1 cellular context compared by ENCODE assay signal in the genomic region with DNA sequence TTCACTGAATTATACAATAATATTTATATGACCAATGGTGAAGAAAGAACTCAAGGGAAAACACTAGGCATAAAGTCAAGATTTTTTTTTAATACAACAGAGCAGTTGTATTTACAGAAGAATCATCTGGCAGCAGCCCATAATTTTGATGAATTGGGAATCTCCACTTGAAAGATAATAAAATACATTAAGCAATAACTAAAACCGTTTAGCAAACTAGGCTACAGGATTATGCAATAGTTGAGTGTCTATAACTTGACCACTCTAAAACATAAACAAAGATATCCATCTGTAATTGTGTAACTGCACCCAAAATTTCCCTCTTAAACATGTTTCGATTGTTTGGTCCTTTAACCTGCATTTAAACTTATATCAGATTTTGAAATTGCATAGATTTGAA.
TF ChIP-seq lines count a peak whose summit lies in the region.

No MANE protein-coding gene starts in this region.

TF ChIP-seq in HepG2, 621 proteins besides CTCF, POLR2A, EP300 and RAD21 (continued from another document):
- TF ChIP-seq, protein P1, sequence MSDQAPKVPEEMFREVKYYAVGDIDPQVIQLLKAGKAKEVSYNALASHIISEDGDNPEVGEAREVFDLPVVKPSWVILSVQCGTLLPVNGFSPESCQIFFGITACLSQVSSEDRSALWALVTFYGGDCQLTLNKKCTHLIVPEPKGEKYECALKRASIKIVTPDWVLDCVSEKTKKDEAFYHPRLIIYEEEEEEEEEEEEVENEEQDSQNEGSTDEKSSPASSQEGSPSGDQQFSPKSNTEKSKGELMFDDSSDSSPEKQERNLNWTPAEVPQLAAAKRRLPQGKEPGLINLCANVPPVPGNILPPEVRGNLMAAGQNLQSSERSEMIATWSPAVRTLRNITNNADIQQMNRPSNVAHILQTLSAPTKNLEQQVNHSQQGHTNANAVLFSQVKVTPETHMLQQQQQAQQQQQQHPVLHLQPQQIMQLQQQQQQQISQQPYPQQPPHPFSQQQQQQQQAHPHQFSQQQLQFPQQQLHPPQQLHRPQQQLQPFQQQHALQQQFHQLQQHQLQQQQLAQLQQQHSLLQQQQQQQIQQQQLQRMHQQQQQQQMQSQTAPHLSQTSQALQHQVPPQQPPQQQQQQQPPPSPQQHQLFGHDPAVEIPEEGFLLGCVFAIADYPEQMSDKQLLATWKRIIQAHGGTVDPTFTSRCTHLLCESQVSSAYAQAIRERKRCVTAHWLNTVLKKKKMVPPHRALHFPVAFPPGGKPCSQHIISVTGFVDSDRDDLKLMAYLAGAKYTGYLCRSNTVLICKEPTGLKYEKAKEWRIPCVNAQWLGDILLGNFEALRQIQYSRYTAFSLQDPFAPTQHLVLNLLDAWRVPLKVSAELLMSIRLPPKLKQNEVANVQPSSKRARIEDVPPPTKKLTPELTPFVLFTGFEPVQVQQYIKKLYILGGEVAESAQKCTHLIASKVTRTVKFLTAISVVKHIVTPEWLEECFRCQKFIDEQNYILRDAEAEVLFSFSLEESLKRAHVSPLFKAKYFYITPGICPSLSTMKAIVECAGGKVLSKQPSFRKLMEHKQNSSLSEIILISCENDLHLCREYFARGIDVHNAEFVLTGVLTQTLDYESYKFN (CRISPR knock-in tag; conservative IDR thresholded peaks at IDR 0.05): no peak
